In genomic region chr1:27436204-27437159, GRCh38 we compare ENCODE assay signal across 8 cellular contexts. TPM values are rescaled to one million over a fixed set of nuclear protein-coding genes. Genes with fewer than 3 reads are reported as not detected.
DNase-seq lines count a peak whose midpoint lies in the region; ATAC-seq lines count a peak whose summit lies in the region.

No MANE protein-coding gene starts in this region.

- peaks cover 22% of the 10 kb centered on the region for H3K36me3 Mint-ChIP-seq in activated naive CD8-positive, alpha-beta T cell treated with anti-CD3 and anti-CD28 coated beads for 36 hours

- H3K4me3 Mint-ChIP-seq in activated naive CD8-positive, alpha-beta T cell treated with anti-CD3 and anti-CD28 coated beads for 36 hours: peak overlapping the region; percentile 1

- in situ Hi-C loops in Caki2 (cut with HindIII; ENCODE audit: low pct_unique_long_range_greater_than_20kb, low sequenced_read_pairs): no loop called here

- DNase-seq in Caki2 (ENCODE audit: low read depth) (peak; percentile 71), right cardiac atrium (no peak)
- no peak for DNase-seq in activated naive CD8-positive, alpha-beta T cell treated with anti-CD3 and anti-CD28 coated beads for 36 hours
- no peak for DNase-seq in stimulated activated naive CD8-positive, alpha-beta T cell treated with anti-CD3 and anti-CD28 coated beads, Interleukin-15, Interleukin-2, amounts not matched to agents 100 U/mL and 50 U/mL, for 24 hours
- DNase-seq in activated CD8-positive, alpha-beta memory T cell treated with anti-CD3 and anti-CD28 coated beads for 24 hours: no peak
- DNase-seq in activated CD4-positive, alpha-beta T cell treated with anti-CD3 and anti-CD28 coated beads for 1 hour: no peak

- intact Hi-C loops in right cardiac atrium (cut with DNase I): loop anchor here in 2 of 4 donors (10.0 kb wide), 2 partner anchors 48 to 68 kb away; no protein-coding TSS in a partner anchor

- H3K9me3 Mint-ChIP-seq in activated naive CD8-positive, alpha-beta T cell treated with anti-CD3 and anti-CD28 coated beads for 36 hours: no peaks in the 10 kb centered on the region

- H3K4me1 Mint-ChIP-seq in activated naive CD8-positive, alpha-beta T cell treated with anti-CD3 and anti-CD28 coated beads for 36 hours: peaks cover 72% of the 10 kb centered on the region

- H3K9me3 ChIP-seq in KOPT-K1 (ENCODE audit: insufficient read depth, low read length, poor library complexity, severe bottlenecking) (no peaks in the 10 kb centered on the region), right cardiac atrium (ENCODE audit: control insufficient read depth, low read length) (no peaks in the 10 kb centered on the region)

- no peak overlapping the region for H3K4me3 ChIP-seq in right cardiac atrium (ENCODE audit: low read length)

- no peaks in the 10 kb centered on the region for H3K27me3 ChIP-seq in right cardiac atrium (ENCODE audit: control insufficient read depth, insufficient read depth)

- H3K27ac Mint-ChIP-seq in activated naive CD8-positive, alpha-beta T cell treated with anti-CD3 and anti-CD28 coated beads for 36 hours: peak overlapping the region; percentile 62

- no peaks in the 10 kb centered on the region for H3K27me3 Mint-ChIP-seq in activated naive CD8-positive, alpha-beta T cell treated with anti-CD3 and anti-CD28 coated beads for 36 hours

- peaks cover 17% of the 10 kb centered on the region for H3K4me1 ChIP-seq in right cardiac atrium (ENCODE audit: control insufficient read depth, insufficient read depth, low read length)

- H3K36me3 ChIP-seq in KOPT-K1 (ENCODE audit: insufficient read depth, low read length): peaks cover 15% of the 10 kb centered on the region; the same call in 1 of the 2 replicates

- H3K27ac ChIP-seq in KOPT-K1 (ENCODE audit: low read depth, low read length, poor library complexity, severe bottlenecking): peak overlapping the region; percentile 57
- H3K27ac ChIP-seq in right cardiac atrium (ENCODE audit: low read length): peak overlapping the region; percentile 60

- WGBS in right cardiac atrium: 22% methylated on average over 5 of the region's 5 CpGs

- ATAC-seq in right cardiac atrium: peak; percentile 84 to 93
- peak; percentile 29 for ATAC-seq in stimulated activated naive CD8-positive, alpha-beta T cell treated with anti-CD3 and anti-CD28 coated beads, Interleukin-15, Interleukin-2, amounts not matched to agents 100 U/mL and 50 U/mL, for 24 hours
- no peak for ATAC-seq in HG02970 (IDR thresholded peaks at IDR 0.05; ENCODE audit: low FRiP score, unreplicated experiment)

RNA-seq across cellular contexts. Expression of gene GPR3, which starts 44.1 kb away (rescaled TPM):
- 1.7 TPM in 1 of 2 replicates, not detected in the other for total RNA-seq in Caki2 (2014; rRNA removed; shearing (Covaris generic); ENCODE audit: low replicate concordance)
- 1 to 10 TPM; 3.5 to 3.9 TPM for total RNA-seq in activated naive CD8-positive, alpha-beta T cell treated with anti-CD3 and anti-CD28 coated beads for 36 hours
- total RNA-seq in right cardiac atrium: 1 to 10 TPM in 1 of 4 donors, under 1 TPM in 3; 0.46 to 3.3 (median 0.68) TPM
- polyA plus RNA-seq in right cardiac atrium: 1.7 TPM

RNA-seq across cellular contexts. Expression of gene CD164L2, which starts 53.3 kb away (rescaled TPM):
- not detected in 2 replicates for total RNA-seq in Caki2 (2014; rRNA removed; shearing (Covaris generic); ENCODE audit: low replicate concordance)
- total RNA-seq in activated naive CD8-positive, alpha-beta T cell treated with anti-CD3 and anti-CD28 coated beads for 36 hours: not detected
- total RNA-seq in right cardiac atrium: not detected
- polyA plus RNA-seq in right cardiac atrium: not detected

RNA-seq across cellular contexts. Expression of gene WASF2, which starts 53.5 kb away (rescaled TPM):
- total RNA-seq in Caki2 (2014; rRNA removed; shearing (Covaris generic); ENCODE audit: low replicate concordance): 17.3 and 18.7 TPM in 2 replicates
- total RNA-seq in activated naive CD8-positive, alpha-beta T cell treated with anti-CD3 and anti-CD28 coated beads for 36 hours: 100 to 1,000 TPM; 103 TPM
- 10 to 100 TPM; 64.4 to 77.9 (median 71.5) TPM for total RNA-seq in right cardiac atrium
- 22.1 TPM for polyA plus RNA-seq in right cardiac atrium
